16 cellular contexts compared by ENCODE assay signal in the genomic region with DNA sequence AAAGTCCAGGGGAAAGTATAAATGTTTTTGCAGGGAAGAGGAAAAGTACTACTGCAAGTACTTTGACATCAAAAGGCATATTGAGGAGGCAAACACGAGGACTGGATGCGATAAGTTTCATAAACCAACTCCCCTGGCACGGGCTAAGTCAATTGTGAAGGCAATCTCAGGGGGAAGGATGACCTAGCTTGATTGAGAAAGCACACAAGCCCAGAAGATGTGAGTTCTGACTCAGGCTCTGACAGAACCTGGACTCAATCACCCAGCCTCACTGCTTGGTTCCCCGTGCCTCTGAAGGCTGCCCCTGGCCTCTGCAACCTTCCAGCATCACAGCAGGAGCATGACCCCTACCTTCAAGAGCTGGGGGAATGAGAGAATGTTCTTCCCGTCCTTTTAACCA.
"Had no signal": no experiment of that assay in that cellular context is flagged by ENCODE, and none has a peak within 500 bp of the region (broad histone marks: within the 10 kb centered on the region; RNA-seq: fewer than 3 reads in every experiment).

No MANE protein-coding gene starts in this region.

- DNase-seq: activated T-cell treated with anti-CD3 and anti-CD28 coated beads, Interleukin-2, amount 50 U/mL, for 1 hour; adrenal gland; dermis blood vessel endothelial cell; erythroblast; foreskin melanocyte; heart right ventricle; left ventricle myocardium inferior; SJCRH30; stimulated activated CD4-positive, alpha-beta T cell treated with anti-CD3 and anti-CD28 coated beads, Interleukin-2, amount 100 ng/mL, for 48 hours; thyroid gland had no signal

- H3K4me3 Mint-ChIP-seq: central memory CD8-positive, alpha-beta T cell; memory B cell; natural killer cell treated with Interleukin-12 subunit alpha and Interleukin-12 subunit beta and Interleukin-15 and Interleukin-18, amount 100 ng/mL, for 72 hours had no signal

- H3K36me3 Mint-ChIP-seq: memory B cell; natural killer cell treated with Interleukin-12 subunit alpha and Interleukin-12 subunit beta and Interleukin-15 and Interleukin-18, amount 100 ng/mL, for 72 hours had no signal

- H3K4me1 ChIP-seq: adrenal gland, SJCRH30, thyroid gland had no signal

- H3K36me3 ChIP-seq: adrenal gland, heart right ventricle, left ventricle myocardium inferior, SJCRH30, thyroid gland, vagina had no signal

- H3K9me3 ChIP-seq: adrenal gland, heart right ventricle, left ventricle myocardium inferior, SJCRH30, thyroid gland, vagina had no signal

- ATAC-seq: activated CD4-positive, CD25-positive, alpha-beta regulatory T cell treated with anti-CD3 and anti-CD28 coated beads, Interleukin-2, amount 50 U/mL, for 24 hours; heart right ventricle; sciatic nerve had no signal

- H3K27ac ChIP-seq: adrenal gland, heart right ventricle, left ventricle myocardium inferior, SJCRH30, thyroid gland, vagina had no signal

- H3K27me3 ChIP-seq: adrenal gland, heart right ventricle, SJCRH30, thyroid gland, vagina had no signal

- H3K9me3 Mint-ChIP-seq: central memory CD8-positive, alpha-beta T cell; memory B cell; natural killer cell treated with Interleukin-12 subunit alpha and Interleukin-12 subunit beta and Interleukin-15 and Interleukin-18, amount 100 ng/mL, for 72 hours had no signal

- H3K27ac Mint-ChIP-seq: memory B cell; natural killer cell treated with Interleukin-12 subunit alpha and Interleukin-12 subunit beta and Interleukin-15 and Interleukin-18, amount 100 ng/mL, for 72 hours had no signal

- H3K4me3 ChIP-seq: adrenal gland, heart right ventricle, left ventricle myocardium inferior, SJCRH30, thyroid gland, vagina had no signal

- H3K4me1 Mint-ChIP-seq: central memory CD8-positive, alpha-beta T cell; memory B cell had no signal
